Comparison of ENCODE assay signal across 1 cellular context in the genomic region with DNA sequence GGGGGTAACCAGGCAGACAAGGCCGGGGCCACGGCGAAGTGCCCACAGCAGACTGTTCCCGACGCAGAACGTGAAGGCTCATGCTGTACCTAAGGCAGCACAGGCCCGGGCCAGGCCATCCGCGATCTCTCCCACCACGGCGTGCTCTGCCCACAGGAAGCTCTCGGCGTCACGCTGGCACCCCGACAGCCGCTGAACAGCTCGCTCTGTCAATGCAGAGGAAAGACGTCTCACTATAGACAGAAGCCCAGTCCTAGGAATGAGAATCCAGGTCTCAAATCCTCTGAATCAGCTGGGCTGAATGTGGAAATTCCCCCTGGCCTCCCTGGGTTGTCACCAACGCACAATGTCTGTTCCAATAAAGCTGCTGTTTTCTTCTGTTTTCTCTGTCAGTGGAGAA.
TF ChIP-seq lines count a peak whose summit lies in the region.

No MANE protein-coding gene starts in this region.

TF ChIP-seq in IMR-90, 13 proteins besides CTCF, POLR2A, EP300 and RAD21:
- no peak for TF ChIP-seq MAZ (IDR thresholded peaks at IDR 0.05; ENCODE audit: borderline replicate concordance, low read depth, low read length)
- no peak for TF ChIP-seq NFE2L2 (IDR thresholded peaks at IDR 0.05; ENCODE audit: low read depth, low read length)
